ENCODE assay signal across 19 cellular contexts in genomic region chr2:51304341-51304740, GRCh38.
"Had no signal": no experiment of that assay in that cellular context is flagged by ENCODE, and none has a peak within 500 bp of the region (broad histone marks: within the 10 kb centered on the region; RNA-seq: fewer than 3 reads in every experiment).

No MANE protein-coding gene starts in this region.

- H3K27me3 ChIP-seq: ascending aorta, brain microvascular endothelial cell, heart right ventricle, neutrophil, tibial nerve had no signal

- H3K36me3 ChIP-seq: ascending aorta, brain microvascular endothelial cell, heart right ventricle, left ventricle myocardium inferior, neutrophil, tibial nerve had no signal

- DNase-seq: activated CD4-positive, alpha-beta T cell treated with anti-CD3 and anti-CD28 coated beads for 36 hours; activated CD4-positive, CD25-positive, alpha-beta regulatory T cell; activated CD8-positive, alpha-beta memory T cell treated with anti-CD3 and anti-CD28 coated beads, Interleukin-2, amount 10 ng/mL, durations not matched to agents 7 days and 5 days; activated CD8-positive, alpha-beta T cell treated with anti-CD3 and anti-CD28 coated beads, Interleukin-2, amount 10 ng/mL, durations not matched to agents 7 days and 5 days; activated naive CD4-positive, alpha-beta T cell; activated T-cell treated with anti-CD3 and anti-CD28 coated beads, Interleukin-2, amount 50 U/mL, for 48 hours; brain microvascular endothelial cell; foreskin fibroblast; heart right ventricle; islet precursor cell; left ventricle myocardium inferior; naive B cell; nephron progenitor cell; right cardiac atrium; stimulated activated naive CD4-positive, alpha-beta T cell had no signal

- H3K27ac ChIP-seq: ascending aorta, brain microvascular endothelial cell, heart right ventricle, left ventricle myocardium inferior, neutrophil, parathyroid adenoma, tibial nerve had no signal

- H3K9me3 ChIP-seq: ascending aorta, heart right ventricle, left ventricle myocardium inferior, neutrophil, tibial nerve had no signal

- H3K4me1 ChIP-seq: ascending aorta, left ventricle myocardium inferior, parathyroid adenoma, tibial nerve had no signal

- H3K4me3 ChIP-seq: ascending aorta, heart right ventricle, left ventricle myocardium inferior, tibial nerve had no signal
